10 cellular contexts compared by ENCODE assay signal in the genomic region with DNA sequence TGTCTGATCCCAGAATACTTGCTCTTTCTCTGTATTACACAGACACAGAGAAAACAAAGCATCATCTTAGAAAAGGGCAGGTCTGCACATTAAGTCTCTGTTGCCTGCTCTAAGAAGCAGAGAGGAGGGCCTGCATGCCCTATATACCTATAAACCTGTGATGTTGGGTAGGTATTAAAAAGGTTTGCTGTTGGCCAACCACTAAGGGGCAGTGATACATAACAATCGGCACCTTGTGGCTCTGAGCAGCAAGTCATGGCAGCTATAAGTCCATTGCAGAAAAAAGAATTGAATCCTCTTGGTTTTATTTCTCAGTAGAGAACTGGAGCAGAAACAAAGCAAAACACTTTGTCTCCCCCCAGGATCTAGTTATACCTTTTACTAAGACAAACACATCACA.
DNase-seq lines count a peak whose midpoint lies in the region; ATAC-seq and TF ChIP-seq lines count a peak whose summit lies in the region.
"Had no signal": no experiment of that assay in that cellular context is flagged by ENCODE, and none has a peak within 500 bp of the region (broad histone marks: within the 10 kb centered on the region; RNA-seq: fewer than 3 reads in every experiment).

No MANE protein-coding gene starts in this region.

- H3K4me1 Mint-ChIP-seq in glutamatergic neuron (ENCODE audit: low read depth, unreplicated experiment), result peaks cover 14% of the 10 kb centered on the region
- H3K4me1 Mint-ChIP-seq: B cell had no signal

- no peak overlapping the region for H3K27ac Mint-ChIP-seq in glutamatergic neuron (ENCODE audit: unreplicated experiment)
- H3K27ac Mint-ChIP-seq: B cell had no signal

- H3K4me3 Mint-ChIP-seq in glutamatergic neuron (ENCODE audit: unreplicated experiment), result no peak overlapping the region
- H3K4me3 Mint-ChIP-seq: B cell had no signal

- POLR2A ChIA-PET in RWPE1 (lab: Yijun Ruan, JAX; ENCODE audit: low non-redundant PET), result no interaction called here

- peak; percentile 3 for DNase-seq in NCI-H146 (lab: John Stamatoyannopoulos, UW)
- DNase-seq in NCI-H146 treated with DMSO at 0.1 percent for 48 hours (lab: John Stamatoyannopoulos, UW; ENCODE audit: unreplicated experiment), result no peak
- peak; percentile 29 for DNase-seq in RWPE1 (ENCODE audit: low spot score)
- peak; percentile 22 for DNase-seq in glutamatergic neuron
- peak; percentile 78 for DNase-seq in superior temporal gyrus (ENCODE audit: extremely low spot score)
- no peak for DNase-seq in cerebellar nuclear complex (lab: John Stamatoyannopoulos, UW)
- DNase-seq: stimulated activated CD8-positive, alpha-beta memory T cell treated with anti-CD3 and anti-CD28 coated beads, Interleukin-4, amount 100 ng/mL, for 48 hours had no signal

- no peaks in the 10 kb centered on the region for H3K9me3 Mint-ChIP-seq in glutamatergic neuron (ENCODE audit: unreplicated experiment)

- no peak for TF ChIP-seq CTCF in RWPE1 (conservative IDR thresholded peaks at IDR 0.05; ENCODE audit: low read depth)
- TF ChIP-seq CTCF in glutamatergic neuron (IDR thresholded peaks at IDR 0.05; ENCODE audit: partially characterized antibody, unreplicated experiment), result no peak

- H3K36me3 Mint-ChIP-seq in glutamatergic neuron (ENCODE audit: unreplicated experiment), result no peaks in the 10 kb centered on the region

- ATAC-seq in HG03095 (IDR thresholded peaks at IDR 0.05; ENCODE audit: unreplicated experiment) (no peak), HG03565 (IDR thresholded peaks at IDR 0.05; ENCODE audit: unreplicated experiment) (no peak)

- H3K27ac ChIP-seq in RWPE1, result no peak overlapping the region

- CTCF ChIA-PET in RWPE1 (lab: Yijun Ruan, JAX), result interaction anchor here (0.7 kb wide), 1 partner anchor 777 kb away, joined by 3 read pairs; no protein-coding TSS in a partner anchor

- no peaks in the 10 kb centered on the region for H3K27me3 Mint-ChIP-seq in glutamatergic neuron (ENCODE audit: unreplicated experiment)
- H3K27me3 Mint-ChIP-seq: B cell had no signal

Comparison
In these comparisons a context has a peak if more than half of its experiments do, and no peak if none do; other contexts are left out.
1. DNase-seq: peak in NCI-H146 (single experiment), RWPE1 (single experiment), glutamatergic neuron (single experiment) and superior temporal gyrus (single experiment); none in NCI-H146 treated with DMSO at 0.1 percent for 48 hours (single experiment) and cerebellar nuclear complex (0 of 2).